1 cellular context compared by ENCODE assay signal in the genomic region with DNA sequence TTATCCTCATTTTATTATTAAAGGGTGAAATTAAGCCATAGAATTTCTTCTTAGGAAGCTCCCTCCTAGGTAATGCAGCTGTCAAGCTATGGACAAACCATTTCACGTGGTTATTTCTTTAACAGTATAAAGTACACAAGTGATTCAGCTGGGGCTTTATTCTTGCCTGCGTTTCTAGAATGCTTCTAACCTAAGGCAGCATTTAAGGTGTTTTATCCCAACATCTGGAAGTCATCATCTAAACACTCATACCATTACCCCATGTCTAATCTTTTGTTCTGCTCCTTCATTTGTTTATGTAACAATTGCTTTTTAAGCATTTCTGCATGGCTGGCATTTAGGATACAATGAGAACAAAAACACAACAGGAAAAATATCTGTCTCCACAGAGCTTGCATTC.
A peak's percentile ranks its signal among the peaks of the same experiment; 100 is the strongest.
TF ChIP-seq lines count a peak whose summit lies in the region.

No MANE protein-coding gene starts in this region.

TF ChIP-seq in SK-N-SH, 30 proteins besides CTCF, POLR2A, EP300 and RAD21 (continued from another document):
- TF ChIP-seq, protein P1, sequence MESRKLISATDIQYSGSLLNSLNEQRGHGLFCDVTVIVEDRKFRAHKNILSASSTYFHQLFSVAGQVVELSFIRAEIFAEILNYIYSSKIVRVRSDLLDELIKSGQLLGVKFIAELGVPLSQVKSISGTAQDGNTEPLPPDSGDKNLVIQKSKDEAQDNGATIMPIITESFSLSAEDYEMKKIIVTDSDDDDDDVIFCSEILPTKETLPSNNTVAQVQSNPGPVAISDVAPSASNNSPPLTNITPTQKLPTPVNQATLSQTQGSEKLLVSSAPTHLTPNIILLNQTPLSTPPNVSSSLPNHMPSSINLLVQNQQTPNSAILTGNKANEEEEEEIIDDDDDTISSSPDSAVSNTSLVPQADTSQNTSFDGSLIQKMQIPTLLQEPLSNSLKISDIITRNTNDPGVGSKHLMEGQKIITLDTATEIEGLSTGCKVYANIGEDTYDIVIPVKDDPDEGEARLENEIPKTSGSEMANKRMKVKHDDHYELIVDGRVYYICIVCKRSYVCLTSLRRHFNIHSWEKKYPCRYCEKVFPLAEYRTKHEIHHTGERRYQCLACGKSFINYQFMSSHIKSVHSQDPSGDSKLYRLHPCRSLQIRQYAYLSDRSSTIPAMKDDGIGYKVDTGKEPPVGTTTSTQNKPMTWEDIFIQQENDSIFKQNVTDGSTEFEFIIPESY (IDR thresholded peaks at IDR 0.05; ENCODE audit: borderline replicate concordance, low read depth), result no peak
- TF ChIP-seq, protein P2, sequence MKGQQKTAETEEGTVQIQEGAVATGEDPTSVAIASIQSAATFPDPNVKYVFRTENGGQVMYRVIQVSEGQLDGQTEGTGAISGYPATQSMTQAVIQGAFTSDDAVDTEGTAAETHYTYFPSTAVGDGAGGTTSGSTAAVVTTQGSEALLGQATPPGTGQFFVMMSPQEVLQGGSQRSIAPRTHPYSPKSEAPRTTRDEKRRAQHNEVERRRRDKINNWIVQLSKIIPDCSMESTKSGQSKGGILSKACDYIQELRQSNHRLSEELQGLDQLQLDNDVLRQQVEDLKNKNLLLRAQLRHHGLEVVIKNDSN (IDR thresholded peaks at IDR 0.05; ENCODE audit: borderline replicate concordance, low read depth), result no peak
- TF ChIP-seq GATA2 (CRISPR knock-in tag; IDR thresholded peaks at IDR 0.05) (peak; percentile 22; the same call in 1 of the 2 replicates), TCF12 (IDR thresholded peaks at IDR 0.05) (peak; percentile 48; the same call in 1 of the 2 replicates)
